In genomic region chr3:186962445-186962844, GRCh38 we compare ENCODE assay signal across 21 cellular contexts. TPM values are rescaled to one million over a fixed set of nuclear protein-coding genes. Genes with fewer than 3 reads are reported as not detected.
DNase-seq lines count a peak whose midpoint lies in the region; ATAC-seq and TF ChIP-seq lines count a peak whose summit lies in the region.
"Had no signal": no experiment of that assay in that cellular context is flagged by ENCODE, and none has a peak within 500 bp of the region (broad histone marks: within the 10 kb centered on the region; RNA-seq: fewer than 3 reads in every experiment).

No MANE protein-coding gene starts in this region.

- peak overlapping the region; percentile 4 to 76 for H3K27ac Mint-ChIP-seq in natural killer cell
- peak overlapping the region in 1 of 2 donors; percentile 79 for H3K27ac Mint-ChIP-seq in natural killer cell treated with Interleukin-12 subunit alpha and Interleukin-12 subunit beta and Interleukin-15 and Interleukin-18, amount 100 ng/mL, for 72 hours
- peak overlapping the region; percentile 44 to 53 for H3K27ac Mint-ChIP-seq in T-cell
- peak overlapping the region in 5 of 6 donors; percentile 38 to 78 (median 69) for H3K27ac Mint-ChIP-seq in immature natural killer cell

- H3K27me3 Mint-ChIP-seq in natural killer cell (ENCODE audit: low read depth in 2 of 2) = no peaks in the 10 kb centered on the region
- no peaks in the 10 kb centered on the region for H3K27me3 Mint-ChIP-seq in natural killer cell treated with Interleukin-12 subunit alpha and Interleukin-12 subunit beta and Interleukin-15 and Interleukin-18, amount 100 ng/mL, for 72 hours
- H3K27me3 Mint-ChIP-seq in T-cell = no peaks in the 10 kb centered on the region
- peaks cover 0 to 2% (median 0%) of the 10 kb centered on the region in 3 donors for H3K27me3 Mint-ChIP-seq in immature natural killer cell (ENCODE audit: low read depth in 3 of 3)

- no peaks in the 10 kb centered on the region for H3K36me3 Mint-ChIP-seq in natural killer cell
- no peaks in the 10 kb centered on the region for H3K36me3 Mint-ChIP-seq in natural killer cell treated with Interleukin-12 subunit alpha and Interleukin-12 subunit beta and Interleukin-15 and Interleukin-18, amount 100 ng/mL, for 72 hours
- H3K36me3 Mint-ChIP-seq in T-cell = peaks cover 33% of the 10 kb centered on the region
- peaks cover 3 to 6% (median 3%) of the 10 kb centered on the region in 3 donors for H3K36me3 Mint-ChIP-seq in immature natural killer cell

- TF ChIP-seq CTCF in natural killer cell (IDR thresholded peaks at IDR 0.05) = no peak

- CTCF ChIA-PET in T-cell (lab: Charles Lee) = interaction anchor here in 1 of 2 donors (0.5 to 1.4 kb wide), 2 partner anchors 10 to 149 kb away, joined by 3 to 8 read pairs; no protein-coding TSS in a partner anchor

- ATAC-seq in natural killer cell (no peak), T-cell (replicated peaks in 1 of 4) (no peak), GM19324 (IDR thresholded peaks at IDR 0.05; ENCODE audit: low FRiP score, unreplicated experiment) (no peak)
- ATAC-seq in natural killer cell treated with Interleukin-12 subunit alpha and Interleukin-12 subunit beta and Interleukin-15 and Interleukin-18, amount 100 ng/mL, for 72 hours = no peak
- ATAC-seq: foreskin keratinocyte had no signal

- intact Hi-C loops in natural killer cell (cut with micrococcal nuclease) = no loop called here

- H3K9me3 Mint-ChIP-seq in natural killer cell = no peaks in the 10 kb centered on the region
- H3K9me3 Mint-ChIP-seq in natural killer cell treated with Interleukin-12 subunit alpha and Interleukin-12 subunit beta and Interleukin-15 and Interleukin-18, amount 100 ng/mL, for 72 hours = no peaks in the 10 kb centered on the region
- H3K9me3 Mint-ChIP-seq in T-cell = no peaks in the 10 kb centered on the region
- H3K9me3 Mint-ChIP-seq in immature natural killer cell = no peaks in the 10 kb centered on the region

- DNase-seq in natural killer cell (no peak), T-cell (no peak), immature natural killer cell (no peak), HT-29 (ENCODE audit: low spot score) (no peak), NOMO-1 treated with dmso at 0.1 percent for 144 hours (lab: John Stamatoyannopoulos, UW; ENCODE audit: unreplicated experiment) (no peak)
- DNase-seq in natural killer cell treated with Interleukin-12 subunit alpha and Interleukin-12 subunit beta and Interleukin-15 and Interleukin-18, amount 100 ng/mL, for 72 hours (ENCODE audit: low spot score) = no peak
- DNase-seq: activated CD8-positive, alpha-beta memory T cell treated with anti-CD3 and anti-CD28 coated beads for 24 hours; COR-L47; DND-41; foreskin keratinocyte; H7; hypothalamus; KBM-7; mammary epithelial cell; MV-4-11; NCI-H1694; posterior cingulate gyrus; SHP77 treated with DMSO at 0.1 percent for 48 hours; stimulated activated naive CD4-positive, alpha-beta T cell; T-helper 1 cell had no signal

- H3K4me1 Mint-ChIP-seq in natural killer cell = peaks cover 43 to 44% of the 10 kb centered on the region in 2 donors
- peaks cover 36 to 40% of the 10 kb centered on the region in 2 donors for H3K4me1 Mint-ChIP-seq in natural killer cell treated with Interleukin-12 subunit alpha and Interleukin-12 subunit beta and Interleukin-15 and Interleukin-18, amount 100 ng/mL, for 72 hours (ENCODE audit: low read depth in 2 of 2)
- peaks cover 45 to 76% (median 58%) of the 10 kb centered on the region in 3 donors for H3K4me1 Mint-ChIP-seq in T-cell
- H3K4me1 Mint-ChIP-seq in immature natural killer cell = peaks cover 53 to 96% of the 10 kb centered on the region in 2 donors

- no peak overlapping the region for H3K4me3 Mint-ChIP-seq in natural killer cell
- no peak overlapping the region for H3K4me3 Mint-ChIP-seq in natural killer cell treated with Interleukin-12 subunit alpha and Interleukin-12 subunit beta and Interleukin-15 and Interleukin-18, amount 100 ng/mL, for 72 hours
- no peak overlapping the region for H3K4me3 Mint-ChIP-seq in T-cell
- no peak overlapping the region for H3K4me3 Mint-ChIP-seq in immature natural killer cell

- POLR2A ChIA-PET in T-cell (lab: Charles Lee) = no interaction called here

RNA-seq across cellular contexts. Expression of gene ST6GAL1, which starts 32.1 kb away (rescaled TPM):
- total RNA-seq in natural killer cell = 100 to 1,000 TPM; 121 to 182 (median 146) TPM
- total RNA-seq in natural killer cell treated with Interleukin-12 subunit alpha and Interleukin-12 subunit beta and Interleukin-15 and Interleukin-18, amount 100 ng/mL, for 72 hours = 100 to 1,000 TPM; 179 to 304 TPM
- total RNA-seq in T-cell = 100 to 1,000 TPM; 148 to 237 (median 212) TPM
- polyA plus RNA-seq in immature natural killer cell = 100 to 1,000 TPM in 1 of 3 donors, 10 to 100 TPM in 2; 49.8 to 142 (median 74.4) TPM
- total RNA-seq in HT-29 (2014; rRNA removed; shearing (Covaris generic)) = 1.9 and 4.2 TPM in 2 replicates

Comparison
In these comparisons a context has a peak if more than half of its experiments do, and no peak if none do; other contexts are left out.
1. RNA of gene ST6GAL1, which starts 32.1 kb away (total RNA-seq): 179 to 304 TPM in natural killer cell treated with Interleukin-12 subunit alpha and Interleukin-12 subunit beta and Interleukin-15 and Interleukin-18, amount 100 ng/mL, for 72 hours, 148 to 237 TPM in T-cell and 121 to 182 TPM in natural killer cell; 1.9 to 4.2 TPM in HT-29; every median in the first group is over 10 times any median in the second.